Comparison of ENCODE assay signal across 10 cellular contexts in the genomic region with DNA sequence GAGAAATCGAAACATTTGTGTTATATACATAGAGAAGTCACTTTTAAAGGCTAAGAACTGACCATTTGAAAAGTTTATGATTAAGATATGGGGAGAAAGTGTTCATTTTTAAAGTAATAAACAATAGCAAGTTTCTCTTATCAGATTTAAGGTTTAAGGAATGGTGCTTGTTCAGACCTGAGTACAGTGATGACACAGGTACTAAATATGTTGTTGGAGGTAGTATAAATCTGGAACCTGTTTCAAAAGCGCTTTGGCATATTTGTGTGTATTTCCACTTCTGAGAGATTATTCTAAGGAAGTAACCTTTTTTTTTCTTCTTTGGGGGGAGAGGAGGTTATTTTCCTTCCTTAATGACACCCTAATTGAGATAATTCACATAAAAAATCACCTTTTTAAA. TPM values are rescaled to one million over a fixed set of nuclear protein-coding genes. Genes with fewer than 3 reads are reported as not detected.
DNase-seq lines count a peak whose midpoint lies in the region; ATAC-seq and TF ChIP-seq lines count a peak whose summit lies in the region.
"Had no signal": no experiment of that assay in that cellular context is flagged by ENCODE, and none has a peak within 500 bp of the region (broad histone marks: within the 10 kb centered on the region; RNA-seq: fewer than 3 reads in every experiment).

No MANE protein-coding gene starts in this region.

- H3K36me3 Mint-ChIP-seq in Caco-2 (ENCODE audit: insufficient read depth, unreplicated experiment) = peaks cover 37% of the 10 kb centered on the region
- H3K36me3 Mint-ChIP-seq in neural progenitor cell = peaks cover 15% of the 10 kb centered on the region

- H3K4me3 ChIP-seq in Caco-2 (ENCODE audit: low read depth, low read length) = peak overlapping the region; percentile 25
- H3K4me3 ChIP-seq in PC-9 = peak overlapping the region; percentile 41
- peak overlapping the region; percentile 28 to 36 for H3K4me3 ChIP-seq in duodenal mucosa (ENCODE audit: low read depth in 1 of 2, low read length in 2 of 2)
- H3K4me3 ChIP-seq in neural progenitor cell = no peak overlapping the region

- peak overlapping the region; percentile 82 for H3K4me2 ChIP-seq in PC-9
- no peak overlapping the region for H3K4me2 ChIP-seq in neural progenitor cell

- no TSS peak for BruUV-seq in Caco-2 (replicated peaks; lab: Mats Ljungman, UMichigan)
- no TSS peak for BruUV-seq in PC-9 (replicated peaks; lab: Mats Ljungman, UMichigan)

- no peaks in the 10 kb centered on the region for H3K27me3 Mint-ChIP-seq in Caco-2 (ENCODE audit: insufficient read depth, unreplicated experiment)
- H3K27me3 Mint-ChIP-seq in neural progenitor cell (ENCODE audit: insufficient read depth, low read depth) = peaks cover 4% of the 10 kb centered on the region

- H3K27me3 ChIP-seq in Caco-2 (replicated peaks; ENCODE audit: control insufficient read depth, insufficient read depth, low read length) (no peaks in the 10 kb centered on the region), PC-9 (ENCODE audit: insufficient read depth, low read depth) (no peaks in the 10 kb centered on the region), duodenal mucosa (ENCODE audit: control insufficient read depth in 1 of 2, insufficient read depth in 2 of 2, low read length in 2 of 2) (no peaks in the 10 kb centered on the region), neural progenitor cell (no peaks in the 10 kb centered on the region)

- no peak for ATAC-seq in HG03135 (IDR thresholded peaks at IDR 0.05; ENCODE audit: unreplicated experiment)

- H3K4me1 Mint-ChIP-seq in Caco-2 (ENCODE audit: low read depth, unreplicated experiment) = peaks cover 22% of the 10 kb centered on the region
- peaks cover 27% of the 10 kb centered on the region for H3K4me1 Mint-ChIP-seq in neural progenitor cell

- CTCF ChIA-PET in Caco-2 (lab: Charles Lee) (no interaction called here), PC-9 (lab: Charles Lee) (interaction anchor here (0.6 kb wide), 1 partner anchor 320 kb away, joined by 4 read pairs; no protein-coding TSS in a partner anchor)

- H3K27ac ChIP-seq in PC-9 (peak overlapping the region; percentile 87), duodenal mucosa (ENCODE audit: low read depth, low read length) (peak overlapping the region; percentile 64), neural progenitor cell (no peak overlapping the region)

- no peak for DNase-seq in Caco-2
- peak in 1 of 2 experiments; percentile 79 for DNase-seq in PC-9
- no peak for DNase-seq in neural progenitor cell (ENCODE audit: low spot score)
- no peak for DNase-seq in stimulated activated CD8-positive, alpha-beta memory T cell treated with anti-CD3 and anti-CD28 coated beads, Interleukin-4, amount 100 ng/mL, for 48 hours
- no peak for DNase-seq in NCI-H69 (lab: John Stamatoyannopoulos, UW)
- no peak for DNase-seq in middle frontal gyrus (ENCODE audit: extremely low spot score, low spot score)
- DNase-seq: effector CD4-positive, alpha-beta T cell; NCI-H187 treated with DMSO at 0.1 percent for 48 hours had no signal

- H3K9ac ChIP-seq in duodenal mucosa (ENCODE audit: low read depth in 1 of 2, low read length in 2 of 2) (peak overlapping the region; percentile 20 to 70), neural progenitor cell (no peak overlapping the region)

- H3K79me2 ChIP-seq in PC-9 (ENCODE audit: low read depth) (peaks cover 87% of the 10 kb centered on the region), neural progenitor cell (ENCODE audit: low read depth) (peaks cover 89% of the 10 kb centered on the region)

- H3K4me3 Mint-ChIP-seq in Caco-2 (ENCODE audit: unreplicated experiment) = peak overlapping the region; percentile 68
- no peak overlapping the region for H3K4me3 Mint-ChIP-seq in neural progenitor cell

- intact Hi-C loops in Caco-2 (cut with micrococcal nuclease; ENCODE audit: unreplicated experiment) = no loop called here
- intact Hi-C loops in PC-9 (cut with micrococcal nuclease; ENCODE audit: unreplicated experiment) = no loop called here

- H3K9me3 Mint-ChIP-seq in Caco-2 (ENCODE audit: unreplicated experiment) (no peaks in the 10 kb centered on the region), neural progenitor cell (peaks cover 6% of the 10 kb centered on the region)

- H3K36me3 ChIP-seq in Caco-2 (ENCODE audit: control insufficient read depth, insufficient read depth, low read length) (no peaks in the 10 kb centered on the region), PC-9 (ENCODE audit: low read depth) (peaks cover 4% of the 10 kb centered on the region; the same call in 1 of the 2 replicates), duodenal mucosa (ENCODE audit: control insufficient read depth in 1 of 2, insufficient read depth in 2 of 2, low read length in 2 of 2) (no peaks in the 10 kb centered on the region), neural progenitor cell (no peaks in the 10 kb centered on the region)

- peaks cover 49% of the 10 kb centered on the region; the same call in 1 of the 2 replicates for H3F3A ChIP-seq in PC-9 (ENCODE audit: insufficient read depth, low read depth)
- H3F3A ChIP-seq in neural progenitor cell (ENCODE audit: low read depth) = peaks cover 10% of the 10 kb centered on the region

- H3K4me1 ChIP-seq in Caco-2 (peaks cover 22% of the 10 kb centered on the region), PC-9 (replicated peaks; ENCODE audit: insufficient read depth) (peaks cover 45% of the 10 kb centered on the region), duodenal mucosa (ENCODE audit: control insufficient read depth in 1 of 2, insufficient read depth in 2 of 2, low read length in 2 of 2) (peaks cover 37 to 46% of the 10 kb centered on the region in 2 donors), neural progenitor cell (peaks cover 10% of the 10 kb centered on the region)

- H2AFZ ChIP-seq in PC-9 (no peak overlapping the region), neural progenitor cell (replicated peaks) (no peak overlapping the region)

- peak overlapping the region; percentile 72 for H3K27ac Mint-ChIP-seq in Caco-2 (ENCODE audit: unreplicated experiment)
- H3K27ac Mint-ChIP-seq in neural progenitor cell = peak overlapping the region; percentile 10

- H3K9me2 ChIP-seq in PC-9 (ENCODE audit: insufficient read depth) = no peaks in the 10 kb centered on the region

- TF ChIP-seq CTCF in Caco-2 (IDR thresholded peaks at IDR 0.05; ENCODE audit: insufficient read depth in 1 of 2, low read depth in 1 of 2, low read length in 1 of 2, severe bottlenecking in 1 of 2, unreplicated experiment in 1 of 2) = no peak
- TF ChIP-seq CTCF in PC-9 (conservative IDR thresholded peaks at IDR 0.05) = no peak
- TF ChIP-seq CTCF in neural progenitor cell (IDR thresholded peaks at IDR 0.05) = no peak

- POLR2A ChIA-PET in Caco-2 (lab: Charles Lee) = no interaction called here
- POLR2A ChIA-PET in PC-9 (lab: Charles Lee; ENCODE audit: unreplicated experiment) = no interaction called here

- H3K9me3 ChIP-seq in Caco-2 = peaks cover 11% of the 10 kb centered on the region
- no peaks in the 10 kb centered on the region for H3K9me3 ChIP-seq in PC-9 (ENCODE audit: insufficient read depth, low read depth)
- no peaks in the 10 kb centered on the region for H3K9me3 ChIP-seq in duodenal mucosa (ENCODE audit: control insufficient read depth in 1 of 2, low read length in 2 of 2)
- H3K9me3 ChIP-seq in neural progenitor cell (ENCODE audit: low read depth) = no peaks in the 10 kb centered on the region

- H4K20me1 ChIP-seq in PC-9 (ENCODE audit: insufficient read depth) (no peaks in the 10 kb centered on the region), neural progenitor cell (ENCODE audit: low read depth) (peaks cover 13% of the 10 kb centered on the region)

RNA-seq across cellular contexts. Expression of gene CDC42SE2, which starts 18.4 kb away (rescaled TPM):
- total RNA-seq in Caco-2 (2022) (39.4 and 41.1 TPM in 2 replicates), PC-9 (2021) (27.3 and 32.8 TPM in 2 replicates), neural progenitor cell (ENCODE audit: low replicate concordance) (52.8 and 79.9 TPM in 2 replicates)
